11 cellular contexts compared by ENCODE assay signal in genomic region chr6:139981066-139981624, GRCh38.
DNase-seq lines count a peak whose midpoint lies in the region; ATAC-seq and TF ChIP-seq lines count a peak whose summit lies in the region.
"Had no signal": no experiment of that assay in that cellular context is flagged by ENCODE, and none has a peak within 500 bp of the region (broad histone marks: within the 10 kb centered on the region; RNA-seq: fewer than 3 reads in every experiment).

No MANE protein-coding gene starts in this region.

- no peak overlapping the region for H3K9ac ChIP-seq in SK-N-SH
- no peak overlapping the region for H3K9ac ChIP-seq in stomach smooth muscle (ENCODE audit: low read length in 2 of 2)

- no peaks in the 10 kb centered on the region for H4K20me1 ChIP-seq in SK-N-SH (ENCODE audit: insufficient read depth)

- H3K4me1 ChIP-seq in HEK293 (ENCODE audit: control insufficient read depth, insufficient read depth, low read length) (peaks cover 18% of the 10 kb centered on the region), SK-N-SH (ENCODE audit: control insufficient read depth in 1 of 2, insufficient read depth in 2 of 2, low read depth in 1 of 2, low read length in 1 of 2) (peaks cover 15 to 31% of the 10 kb centered on the region in 2 experiments), stomach smooth muscle (ENCODE audit: control insufficient read depth, insufficient read depth, low read length) (peaks cover 23% of the 10 kb centered on the region)

- no peak for TF ChIP-seq EP300 in SK-N-SH (IDR thresholded peaks at IDR 0.05; ENCODE audit: borderline replicate concordance in 1 of 2, low read depth in 1 of 2, low read length in 1 of 2)

- POLR2A ChIA-PET in HEK293 (lab: Yijun Ruan, JAX): interaction anchor here (0.6 to 1.9 kb wide), 2 partner anchors 438 to 607 kb away, joined by 4 to 12 read pairs; partner anchors contain the start of gene CITED2
- POLR2A ChIA-PET in SK-N-SH (lab: Yijun Ruan, JAX): no interaction called here

- no peak for ATAC-seq in HG02938 (IDR thresholded peaks at IDR 0.05; ENCODE audit: unreplicated experiment)

- H3K9me3 ChIP-seq in HEK293 (ENCODE audit: control insufficient read depth, insufficient read depth, low read depth, low read length) (no peaks in the 10 kb centered on the region), SK-N-SH (no peaks in the 10 kb centered on the region), stomach smooth muscle (ENCODE audit: control insufficient read depth in 2 of 2, low read length in 2 of 2) (no peaks in the 10 kb centered on the region)

- H3K27me3 ChIP-seq in SK-N-SH (ENCODE audit: insufficient read depth) (no peaks in the 10 kb centered on the region), stomach smooth muscle (ENCODE audit: control insufficient read depth in 1 of 2, insufficient read depth in 2 of 2, low read length in 2 of 2) (no peaks in the 10 kb centered on the region)

- H3K36me3 ChIP-seq in HEK293 (ENCODE audit: control insufficient read depth in 2 of 2, insufficient read depth in 1 of 2, low read length in 2 of 2) (no peaks in the 10 kb centered on the region), SK-N-SH (replicated peaks in 1 of 2; ENCODE audit: control insufficient read depth in 1 of 2, insufficient read depth in 2 of 2, low read length in 1 of 2) (no peaks in the 10 kb centered on the region), stomach smooth muscle (ENCODE audit: control insufficient read depth in 2 of 2, insufficient read depth in 2 of 2, low read length in 2 of 2) (no peaks in the 10 kb centered on the region)

- H3K27ac ChIP-seq in HEK293 (ENCODE audit: extremely low read depth, low read depth, low read length) (peak overlapping the region; percentile 32; the same call in 1 of the 2 replicates), SK-N-SH (ENCODE audit: low read depth in 2 of 2, low read length in 1 of 2) (peak overlapping the region; percentile 71 to 85; a peak in 3 of 4 replicates), stomach smooth muscle (ENCODE audit: low read length) (peak overlapping the region; percentile 37)

- TF ChIP-seq RAD21 in SK-N-SH (IDR thresholded peaks at IDR 0.05; ENCODE audit: low read length): no peak

- WGBS in SK-N-SH (ENCODE audit: low lambda C conversion rate): 86% methylated on average over 1 of the region's 1 CpG

- CTCF ChIA-PET in HEK293 (lab: Yijun Ruan, JAX) (interaction anchor here (0.6 to 1.9 kb wide), 8 partner anchors 9 to 1872 kb away, joined by 3 to 4 read pairs (median 3); no protein-coding TSS in a partner anchor), SK-N-SH (lab: Yijun Ruan, JAX) (interaction anchor here (0.8 kb wide), 1 partner anchor 24 kb away, joined by 3 read pairs; no protein-coding TSS in a partner anchor)

- H3K4me3 ChIP-seq in HEK293 (ENCODE audit: low read depth, low read length) (no peak overlapping the region), SK-N-SH (ENCODE audit: low read depth in 2 of 2, low read length in 1 of 2) (no peak overlapping the region), stomach smooth muscle (ENCODE audit: low read length in 2 of 2) (peak overlapping the region in 1 of 2 donors; percentile 28)

- no peak overlapping the region for H2AFZ ChIP-seq in SK-N-SH (ENCODE audit: low read depth)

- peaks cover 28% of the 10 kb centered on the region for H3F3A ChIP-seq in SK-N-SH (replicated peaks; ENCODE audit: insufficient read depth)

- DNase-seq in SK-N-SH (no peak), glomerular visceral epithelial cell (ENCODE audit: extremely low spot score) (peak; percentile 39), AG08395 (ENCODE audit: low spot score) (no peak), SKM-1 treated with dmso at 0.1 percent for 144 hours (lab: John Stamatoyannopoulos, UW; ENCODE audit: unreplicated experiment) (no peak)
- DNase-seq: activated CD4-positive, alpha-beta memory T cell treated with anti-CD3 and anti-CD28 coated beads, Interleukin-2, amount 10 ng/mL, durations not matched to agents 7 days and 5 days; activated naive CD4-positive, alpha-beta T cell treated with anti-CD3 and anti-CD28 coated beads, Interleukin-2, amount 10 ng/mL, durations not matched to agents 7 days and 5 days; stimulated activated CD4-positive, alpha-beta T cell treated with anti-CD3 and anti-CD28 coated beads, Interleukin-2, amount 100 ng/mL, for 48 hours; stimulated activated naive CD4-positive, alpha-beta T cell had no signal

- H3K9me2 ChIP-seq in SK-N-SH: no peaks in the 10 kb centered on the region

- peak overlapping the region; percentile 44; the same call in 1 of the 2 replicates for H3K4me2 ChIP-seq in SK-N-SH

- TF ChIP-seq CTCF in HEK293 (tag by site-specific recombination; IDR thresholded peaks at IDR 0.05): no peak
- TF ChIP-seq CTCF in SK-N-SH (IDR thresholded peaks at IDR 0.05): no peak

- no peaks in the 10 kb centered on the region for H3K79me2 ChIP-seq in SK-N-SH (ENCODE audit: insufficient read depth)

TF ChIP-seq in HEK293, 187 proteins besides CTCF, POLR2A, EP300 and RAD21:
- no peak for TF ChIP-seq ZBTB17 (tag by site-specific recombination; IDR thresholded peaks at IDR 0.05)
- peak; percentile 90 for TF ChIP-seq ZNF664 (tag by site-specific recombination; IDR thresholded peaks at IDR 0.05)
- no peak for TF ChIP-seq ZNF140 (tag by site-specific recombination; IDR thresholded peaks at IDR 0.05)

TF ChIP-seq in SK-N-SH, 30 proteins besides CTCF, POLR2A, EP300 and RAD21:
- TF ChIP-seq TCF12 (IDR thresholded peaks at IDR 0.05) (peak; percentile 18; the same call in 1 of the 2 replicates), RXRA (IDR thresholded peaks at IDR 0.05; ENCODE audit: borderline replicate concordance, low read depth) (no peak), SMC3 (IDR thresholded peaks at IDR 0.05; ENCODE audit: low read depth, low read length) (no peak), GABPA (IDR thresholded peaks at IDR 0.05; ENCODE audit: low read depth) (no peak), NFIC (IDR thresholded peaks at IDR 0.05; ENCODE audit: borderline replicate concordance) (no peak), FOXM1 (IDR thresholded peaks at IDR 0.05; ENCODE audit: low read depth) (no peak)
- TF ChIP-seq, protein P1, sequence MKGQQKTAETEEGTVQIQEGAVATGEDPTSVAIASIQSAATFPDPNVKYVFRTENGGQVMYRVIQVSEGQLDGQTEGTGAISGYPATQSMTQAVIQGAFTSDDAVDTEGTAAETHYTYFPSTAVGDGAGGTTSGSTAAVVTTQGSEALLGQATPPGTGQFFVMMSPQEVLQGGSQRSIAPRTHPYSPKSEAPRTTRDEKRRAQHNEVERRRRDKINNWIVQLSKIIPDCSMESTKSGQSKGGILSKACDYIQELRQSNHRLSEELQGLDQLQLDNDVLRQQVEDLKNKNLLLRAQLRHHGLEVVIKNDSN (IDR thresholded peaks at IDR 0.05; ENCODE audit: borderline replicate concordance, low read depth): no peak
- TF ChIP-seq, protein P2, sequence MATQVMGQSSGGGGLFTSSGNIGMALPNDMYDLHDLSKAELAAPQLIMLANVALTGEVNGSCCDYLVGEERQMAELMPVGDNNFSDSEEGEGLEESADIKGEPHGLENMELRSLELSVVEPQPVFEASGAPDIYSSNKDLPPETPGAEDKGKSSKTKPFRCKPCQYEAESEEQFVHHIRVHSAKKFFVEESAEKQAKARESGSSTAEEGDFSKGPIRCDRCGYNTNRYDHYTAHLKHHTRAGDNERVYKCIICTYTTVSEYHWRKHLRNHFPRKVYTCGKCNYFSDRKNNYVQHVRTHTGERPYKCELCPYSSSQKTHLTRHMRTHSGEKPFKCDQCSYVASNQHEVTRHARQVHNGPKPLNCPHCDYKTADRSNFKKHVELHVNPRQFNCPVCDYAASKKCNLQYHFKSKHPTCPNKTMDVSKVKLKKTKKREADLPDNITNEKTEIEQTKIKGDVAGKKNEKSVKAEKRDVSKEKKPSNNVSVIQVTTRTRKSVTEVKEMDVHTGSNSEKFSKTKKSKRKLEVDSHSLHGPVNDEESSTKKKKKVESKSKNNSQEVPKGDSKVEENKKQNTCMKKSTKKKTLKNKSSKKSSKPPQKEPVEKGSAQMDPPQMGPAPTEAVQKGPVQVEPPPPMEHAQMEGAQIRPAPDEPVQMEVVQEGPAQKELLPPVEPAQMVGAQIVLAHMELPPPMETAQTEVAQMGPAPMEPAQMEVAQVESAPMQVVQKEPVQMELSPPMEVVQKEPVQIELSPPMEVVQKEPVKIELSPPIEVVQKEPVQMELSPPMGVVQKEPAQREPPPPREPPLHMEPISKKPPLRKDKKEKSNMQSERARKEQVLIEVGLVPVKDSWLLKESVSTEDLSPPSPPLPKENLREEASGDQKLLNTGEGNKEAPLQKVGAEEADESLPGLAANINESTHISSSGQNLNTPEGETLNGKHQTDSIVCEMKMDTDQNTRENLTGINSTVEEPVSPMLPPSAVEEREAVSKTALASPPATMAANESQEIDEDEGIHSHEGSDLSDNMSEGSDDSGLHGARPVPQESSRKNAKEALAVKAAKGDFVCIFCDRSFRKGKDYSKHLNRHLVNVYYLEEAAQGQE (IDR thresholded peaks at IDR 0.05; ENCODE audit: low read depth, low read length): no peak
